In genomic region chr12:95796225-95796981, GRCh38 we compare ENCODE assay signal across 18 cellular contexts. TPM values are rescaled to one million over a fixed set of nuclear protein-coding genes. Genes with fewer than 3 reads are reported as not detected.
DNase-seq lines count a peak whose midpoint lies in the region; ATAC-seq and TF ChIP-seq lines count a peak whose summit lies in the region.
"Had no signal": no experiment of that assay in that cellular context is flagged by ENCODE, and none has a peak within 500 bp of the region (broad histone marks: within the 10 kb centered on the region; RNA-seq: fewer than 3 reads in every experiment).

No MANE protein-coding gene starts in this region.

- CTCF ChIA-PET in PC-3 (lab: Charles Lee), result interaction anchor here (1.0 kb wide), 1 partner anchor 18 kb away, joined by 3 read pairs; no protein-coding TSS in a partner anchor

- no peaks in the 10 kb centered on the region for H3K9me2 ChIP-seq in PC-3 (replicated peaks; ENCODE audit: low read length)

- peak; percentile 19 for DNase-seq in Caki2 (ENCODE audit: low read depth)
- peak; percentile 75 for DNase-seq in PC-3
- DNase-seq in epithelial cell of prostate (ENCODE audit: low read depth, low spot score), result no peak
- no peak for DNase-seq in omental fat pad (ENCODE audit: low spot score)
- DNase-seq in mesenteric fat pad (ENCODE audit: low spot score), result no peak
- no peak for DNase-seq in right atrium auricular region (ENCODE audit: low spot score)
- no peak for DNase-seq in activated CD4-positive, alpha-beta T cell treated with anti-CD3 and anti-CD28 coated beads, Interleukin-2, amount 50 U/mL, for 4 hours
- DNase-seq in H7, result no peak
- DNase-seq: activated CD4-positive, alpha-beta T cell treated with anti-CD3 and anti-CD28 coated beads for 1 hour; activated gamma-delta T cell treated with Interleukin-2 at 50 U/mL for 16 hours; aorta; DND-41; gastrocnemius medialis; NCI-H1048; NCI-H526; retina; stimulated activated naive CD4-positive, alpha-beta T cell treated with Interleukin-2 at 50 U/mL for 16 hours; T1000 had no signal

- no peaks in the 10 kb centered on the region for H3K9me3 ChIP-seq in PC-3 (ENCODE audit: low read length)
- H3K9me3 ChIP-seq in right atrium auricular region, result no peaks in the 10 kb centered on the region
- H3K9me3 ChIP-seq: gastrocnemius medialis had no signal

- POLR2A ChIA-PET in PC-3 (lab: Charles Lee; ENCODE audit: unreplicated experiment), result interaction anchor here (0.7 kb wide), 1 partner anchor 10 kb away, joined by 7 read pairs; no protein-coding TSS in a partner anchor

- H3K4me2 ChIP-seq in PC-3 (ENCODE audit: low read length), result peak overlapping the region; percentile 64

- H3K9ac ChIP-seq in PC-3 (ENCODE audit: low read length), result peak overlapping the region; percentile 39

- no peaks in the 10 kb centered on the region for H3K27me3 ChIP-seq in PC-3 (ENCODE audit: low read length)
- no peaks in the 10 kb centered on the region for H3K27me3 ChIP-seq in right atrium auricular region
- H3K27me3 ChIP-seq in H7 (ENCODE audit: control insufficient read depth, insufficient read depth, low read length), result peaks cover 19% of the 10 kb centered on the region

- BruUV-seq in PC-3 (replicated peaks; lab: Mats Ljungman, UMichigan), result TSS peak; percentile 95

- H3K36me3 ChIP-seq in PC-3 (ENCODE audit: low read depth, low read length) (no peaks in the 10 kb centered on the region), right atrium auricular region (no peaks in the 10 kb centered on the region), H7 (replicated peaks; ENCODE audit: control insufficient read depth, insufficient read depth, low read length) (no peaks in the 10 kb centered on the region)
- H3K36me3 ChIP-seq: gastrocnemius medialis had no signal

- peak overlapping the region; percentile 92 for H3K27ac ChIP-seq in PC-3 (ENCODE audit: low read length)
- H3K27ac ChIP-seq in epithelial cell of prostate, result peak overlapping the region; percentile 79
- H3K27ac ChIP-seq in right atrium auricular region, result no peak overlapping the region
- H3K27ac ChIP-seq: gastrocnemius medialis had no signal

- peaks cover 56% of the 10 kb centered on the region for H3K4me1 ChIP-seq in PC-3 (ENCODE audit: insufficient read depth, low read length)
- H3K4me1 ChIP-seq in right atrium auricular region, result peaks cover 0 to 3% of the 10 kb centered on the region in 2 donors

- H2AFZ ChIP-seq in PC-3 (ENCODE audit: low read length), result no peak overlapping the region

- peaks cover 12% of the 10 kb centered on the region for H3F3A ChIP-seq in PC-3 (ENCODE audit: low read length, unreplicated experiment)

- H4K20me1 ChIP-seq in PC-3 (ENCODE audit: low read length), result no peaks in the 10 kb centered on the region

- TF ChIP-seq CTCF in PC-3 (conservative IDR thresholded peaks at IDR 0.05; ENCODE audit: low read depth, low read length) (no peak), omental fat pad (IDR thresholded peaks at IDR 0.05) (no peak), right atrium auricular region (IDR thresholded peaks at IDR 0.05) (no peak)

- H3K4me3 ChIP-seq in PC-3 (ENCODE audit: low read length), result peak overlapping the region; percentile 10; the same call in 1 of the 2 replicates
- no peak overlapping the region for H3K4me3 ChIP-seq in right atrium auricular region
- H3K4me3 ChIP-seq in H7 (ENCODE audit: insufficient read depth, low read depth, low read length), result no peak overlapping the region
- H3K4me3 ChIP-seq: gastrocnemius medialis had no signal

- H3K79me2 ChIP-seq in PC-3 (ENCODE audit: low read length), result peaks cover 5% of the 10 kb centered on the region; the same call in 1 of the 2 replicates

- in situ Hi-C loops in Caki2 (cut with HindIII; ENCODE audit: low pct_unique_long_range_greater_than_20kb, low sequenced_read_pairs), result no loop called here

- peak; percentile 73 for ATAC-seq in PC-3
- ATAC-seq in omental fat pad (ENCODE audit: low FRiP score), result peak; percentile 31
- ATAC-seq: gastrocnemius medialis had no signal

- intact Hi-C loops in PC-3 (cut with micrococcal nuclease), result no loop called here

RNA-seq across cellular contexts. Expression of gene NTN4, which starts 5.8 kb away (rescaled TPM):
- total RNA-seq in Caki2 (2014; rRNA removed; shearing (Covaris generic); ENCODE audit: low replicate concordance), result 70.3 and 91.7 TPM in 2 replicates
- total RNA-seq in PC-3 (2014; rRNA removed) (39.6 and 40.3 TPM in 2 replicates), omental fat pad (10 to 100 TPM; 12.2 to 55.2 (median 15.0) TPM), mesenteric fat pad (11.6 TPM), right atrium auricular region (10 to 100 TPM; 69.0 to 85.3 TPM)
- 1.2 and 1.4 TPM in 2 replicates for total RNA-seq in H7 (2014; rRNA removed; shearing (Covaris generic))

Comparison
In these comparisons a context has a peak if more than half of its experiments do, and no peak if none do; other contexts are left out.
1. DNase-seq: peak in Caki2 (single experiment) and PC-3 (single experiment); none in epithelial cell of prostate (single experiment), omental fat pad (single experiment), mesenteric fat pad (single experiment), right atrium auricular region (single experiment), activated CD4-positive, alpha-beta T cell treated with anti-CD3 and anti-CD28 coated beads, Interleukin-2, amount 50 U/mL, for 4 hours (0 of 2) and H7 (single experiment).
2. H3K27ac ChIP-seq: peak in PC-3 (single experiment) and epithelial cell of prostate (single experiment); none in right atrium auricular region (0 of 2).